8 cellular contexts compared by ENCODE assay signal in genomic region chr15:51681303-51681963, GRCh38. TPM values are rescaled to one million over a fixed set of nuclear protein-coding genes. Genes with fewer than 3 reads are reported as not detected.
DNase-seq lines count a peak whose midpoint lies in the region; ATAC-seq and TF ChIP-seq lines count a peak whose summit lies in the region.

TSS of gene SCG3 (plus strand) at chr15:51681503. CDS start at chr15:51681756, 253 bp downstream.

- no peak for TF ChIP-seq CTCF in WTC11 (IDR thresholded peaks at IDR 0.05)
- no peak for TF ChIP-seq CTCF in mammary epithelial cell (conservative IDR thresholded peaks at IDR 0.05 in 1 of 2, IDR thresholded peaks at IDR 0.05 in 1 of 2; ENCODE audit: extremely low read depth in 1 of 2, insufficient read depth in 1 of 2, low read depth in 1 of 2, low read length in 2 of 2)
- no peak for TF ChIP-seq CTCF in sigmoid colon (IDR thresholded peaks at IDR 0.05)

- intact Hi-C loops in mammary epithelial cell (cut with micrococcal nuclease): loop anchor here (2.0 kb wide), 1 partner anchor 55 kb away; the partner anchor contains the start of gene LYSMD2
- intact Hi-C loops in sigmoid colon (cut with DNase I): no loop called here

- dilution Hi-C loops in mammary epithelial cell (cut with HindIII; ENCODE audit: low sequenced_read_pairs): no loop called here

- no peak within 1 kb of the TSS for H3K9ac ChIP-seq in mammary epithelial cell (ENCODE audit: insufficient read depth, low read length)

- peak within 1 kb of the TSS; percentile 26 for H2AFZ ChIP-seq in mammary epithelial cell (ENCODE audit: low read depth, low read length)

- H3K9me3 ChIP-seq in mammary epithelial cell (replicated peaks; ENCODE audit: insufficient read depth, low read length): no peaks in the 10 kb centered on the region
- no peaks in the 10 kb centered on the region for H3K9me3 ChIP-seq in iPS-18c (ENCODE audit: control insufficient read depth, insufficient read depth, low read length)
- no peaks in the 10 kb centered on the region for H3K9me3 ChIP-seq in sigmoid colon

- peak within 1 kb of the TSS; percentile 90 for H3K4me3 Mint-ChIP-seq in WTC11

- no peak for TF ChIP-seq POLR2A in sigmoid colon (IDR thresholded peaks at IDR 0.05)

- peak; percentile 98 for ATAC-seq in WTC11

- peak; percentile 32 for DNase-seq in ELR (ENCODE audit: low read depth)
- peak; percentile 77 for DNase-seq in NCI-H1694 (lab: John Stamatoyannopoulos, UW)
- DNase-seq in WTC11 (ENCODE audit: low spot score): peak; percentile 99
- DNase-seq in mammary epithelial cell: peak; percentile 81
- peak; percentile 78 for DNase-seq in sigmoid colon
- no peak for DNase-seq in dedifferentiated amniotic fluid mesenchymal stem cell (ENCODE audit: extremely low spot score)
- DNase-seq in cortex of kidney (lab: John Stamatoyannopoulos, UW): no peak

- WGBS in mammary epithelial cell (ENCODE audit: low coverage, missing lambda C conversion rate): 7% methylated on average over 6 of the region's 38 CpGs
- WGBS in sigmoid colon, 2 donors: 4 to 8% methylated on average over 38 of the region's 38 CpGs

- no peak for TF ChIP-seq EP300 in sigmoid colon (IDR thresholded peaks at IDR 0.05)

- H3K4me2 ChIP-seq in mammary epithelial cell (ENCODE audit: insufficient read depth, low read depth, low read length): peak within 1 kb of the TSS; percentile 56

- no TSS peak for BruUV-seq in mammary epithelial cell (replicated peaks; lab: Mats Ljungman, UMichigan)

- peak within 1 kb of the TSS; percentile 97 for H3K27ac Mint-ChIP-seq in WTC11

- H3K79me2 ChIP-seq in mammary epithelial cell (ENCODE audit: insufficient read depth, low read length): no peaks in the 10 kb centered on the region

- H3K4me1 ChIP-seq in mammary epithelial cell (ENCODE audit: insufficient read depth, low read length): no peaks in the 10 kb centered on the region
- peaks cover 0 to 8% (median 4%) of the 10 kb centered on the region in 4 donors for H3K4me1 ChIP-seq in sigmoid colon

- no peaks in the 10 kb centered on the region for H3K27me3 ChIP-seq in mammary epithelial cell (ENCODE audit: insufficient read depth, low read length)
- peaks cover 0 to 32% (median 3%) of the 10 kb centered on the region in 3 donors for H3K27me3 ChIP-seq in sigmoid colon

- H3K9me3 Mint-ChIP-seq in WTC11: no peaks in the 10 kb centered on the region

- no peak within 1 kb of the TSS for H3K27ac ChIP-seq in mammary epithelial cell (ENCODE audit: insufficient read depth, low read depth, low read length)
- H3K27ac ChIP-seq in sigmoid colon: no peak within 1 kb of the TSS

- no peaks in the 10 kb centered on the region for H3K36me3 Mint-ChIP-seq in WTC11

- peaks cover 6% of the 10 kb centered on the region for H3K4me1 Mint-ChIP-seq in WTC11

- H4K20me1 ChIP-seq in mammary epithelial cell (ENCODE audit: insufficient read depth, low read length): peaks cover 2% of the 10 kb centered on the region

- no peaks in the 10 kb centered on the region for H3K36me3 ChIP-seq in mammary epithelial cell (ENCODE audit: insufficient read depth, low read length)
- no peaks in the 10 kb centered on the region for H3K36me3 ChIP-seq in sigmoid colon

- CTCF ChIA-PET in WTC11 (lab: Charles Lee): interaction anchor here (0.6 to 2.5 kb wide), 12 partner anchors 9 to 905 kb away, joined by 3 to 22 read pairs (median 4); no protein-coding TSS in a partner anchor
- CTCF ChIA-PET in mammary epithelial cell (lab: Charles Lee; ENCODE audit: low non-redundant PET): interaction anchor here (0.8 kb wide), 1 partner anchor 95 kb away, joined by 3 read pairs; no protein-coding TSS in a partner anchor

- H3K27me3 Mint-ChIP-seq in WTC11 (ENCODE audit: low read depth): no peaks in the 10 kb centered on the region

- in situ Hi-C loops in mammary epithelial cell (cut with MboI; ENCODE audit: low sequenced_read_pairs in 2 of 2): no loop called here

- POLR2A ChIA-PET in WTC11 (lab: Charles Lee): interaction anchor here (0.7 to 1.2 kb wide), 5 partner anchors 9 to 59 kb away, joined by 3 to 6 read pairs (median 4); partner anchors contain the start of gene DMXL2

- H3K4me3 ChIP-seq in mammary epithelial cell (replicated peaks in 1 of 3; ENCODE audit: insufficient read depth in 1 of 3, low read depth in 2 of 3, low read length in 3 of 3): no peak within 1 kb of the TSS
- peak within 1 kb of the TSS; percentile 71 for H3K4me3 ChIP-seq in iPS-18c (ENCODE audit: insufficient read depth, low read depth, low read length)
- H3K4me3 ChIP-seq in sigmoid colon: peak within 1 kb of the TSS in 1 of 4 donors; percentile 12

TF ChIP-seq in WTC11, 78 proteins besides CTCF, POLR2A, EP300 and RAD21 (continues in another document):
- peak; percentile 97 for TF ChIP-seq CBFB (CRISPR knock-in tag; IDR thresholded peaks at IDR 0.05; ENCODE audit: low read depth)
- 0 out of 2 replicates have a peak, but pooled peaks have one; percentile 69 for TF ChIP-seq EMX1 (CRISPR knock-in tag; IDR thresholded peaks at IDR 0.05)
- TF ChIP-seq ARID4B (CRISPR knock-in tag; IDR thresholded peaks at IDR 0.05; ENCODE audit: borderline replicate concordance): peak; percentile 99
- peak; percentile 89 for TF ChIP-seq ETV6 (CRISPR knock-in tag; IDR thresholded peaks at IDR 0.05)
- TF ChIP-seq AFF4 (CRISPR knock-in tag; IDR thresholded peaks at IDR 0.05; ENCODE audit: borderline replicate concordance): no peak
- 0 out of 2 replicates have a peak, but pooled peaks have one; percentile 9 for TF ChIP-seq NFYB (CRISPR knock-in tag; conservative IDR thresholded peaks at IDR 0.05; ENCODE audit: low read depth)
- peak; percentile 92; the same call in 1 of the 2 replicates for TF ChIP-seq IRF1 (CRISPR knock-in tag; IDR thresholded peaks at IDR 0.05)
- no peak for TF ChIP-seq MXD4 (CRISPR knock-in tag; IDR thresholded peaks at IDR 0.05; ENCODE audit: borderline replicate concordance)

RNA-seq across cellular contexts. Expression of gene SCG3, which starts in this region (rescaled TPM):
- total RNA-seq in WTC11 (2021) (31.5 to 32.3 TPM (median 32.1 TPM) in 3 replicates), mammary epithelial cell (not detected), sigmoid colon (1 to 10 TPM; 1.1 to 2.1 (median 1.9) TPM)
- polyA plus RNA-seq in mammary epithelial cell (not detected), sigmoid colon (1 to 10 TPM in 1 of 3 donors, under 1 TPM in 2; under 0.01 to 1.2 (median 0.23) TPM)
- polyA minus RNA-seq in mammary epithelial cell: not detected

Comparison
In these comparisons a context has a peak if more than half of its experiments do, and no peak if none do; other contexts are left out.
1. RNA of gene SCG3 (total RNA-seq): 31.5 to 32.3 TPM in WTC11; 1.1 to 2.1 TPM in sigmoid colon and not detected in mammary epithelial cell; every median in the first group is over 10 times any median in the second.
2. Peak in DNase-seq and H3K4me2 ChIP-seq in mammary epithelial cell; RNA of the gene not detected or under 1 TPM.
3. DNase-seq: peak in ELR (single experiment), NCI-H1694 (single experiment), WTC11 (single experiment) and sigmoid colon (single experiment); none in dedifferentiated amniotic fluid mesenchymal stem cell (single experiment) and cortex of kidney (single experiment).